8 cellular contexts compared by ENCODE assay signal in the genomic region with DNA sequence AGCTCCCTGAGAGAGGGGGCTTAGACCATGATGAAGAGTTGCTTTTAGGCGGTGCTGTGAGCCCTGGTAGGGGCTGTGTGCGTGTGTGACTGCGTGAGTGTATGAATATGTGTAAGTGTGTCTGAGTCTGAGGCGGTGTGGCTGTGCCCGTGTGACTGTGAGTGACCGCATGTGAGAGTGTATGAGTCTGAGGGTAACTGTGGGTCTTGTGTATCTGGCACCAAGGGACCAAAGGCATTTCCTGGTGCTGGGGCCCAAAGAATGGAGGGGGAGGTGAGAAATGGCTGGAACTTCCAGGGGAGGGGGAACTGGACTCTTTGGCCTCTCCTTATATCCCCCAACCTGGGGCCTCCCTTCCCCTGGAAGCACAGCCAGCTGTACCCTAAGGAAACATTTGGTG. TPM values are rescaled to one million over a fixed set of nuclear protein-coding genes. Genes with fewer than 3 reads are reported as not detected.
DNase-seq lines count a peak whose midpoint lies in the region; ATAC-seq, FAIRE-seq and TF ChIP-seq lines count a peak whose summit lies in the region.

No MANE protein-coding gene starts in this region.

- no peak overlapping the region for H3K4me3 Mint-ChIP-seq in stimulated activated memory B cell treated with anti-CD40 and anti-IgM and Interleukin-4, amounts not matched to agents 10 μg/mL and 1 μg/mL and 100 μg/mL, for 72 hours

- ATAC-seq in GM21526 (IDR thresholded peaks at IDR 0.05; ENCODE audit: low FRiP score, unreplicated experiment) (no peak), GM18907 (IDR thresholded peaks at IDR 0.05; ENCODE audit: unreplicated experiment) (no peak)
- ATAC-seq in stimulated activated memory B cell treated with anti-CD40 and anti-IgM and Interleukin-4, amounts not matched to agents 10 μg/mL and 1 μg/mL and 100 μg/mL, for 72 hours = no peak

- 0 out of 2 replicates have a peak, but pooled peaks cover 3% of the 10 kb centered on the region for H3K36me3 ChIP-seq in MM.1S (replicated peaks; ENCODE audit: insufficient read depth, low read length)
- H3K36me3 ChIP-seq in endothelial cell of umbilical vein (ENCODE audit: control insufficient read depth in 2 of 2, extremely low read depth in 1 of 2, insufficient read depth in 2 of 2, low read length in 2 of 2) = peaks cover 0 to 14% of the 10 kb centered on the region in 2 experiments
- no peaks in the 10 kb centered on the region for H3K36me3 ChIP-seq in ovary

- no TSS peak for BruUV-seq in endothelial cell of umbilical vein (replicated peaks; lab: Mats Ljungman, UMichigan)

- H3K4me1 Mint-ChIP-seq in stimulated activated memory B cell treated with anti-CD40 and anti-IgM and Interleukin-4, amounts not matched to agents 10 μg/mL and 1 μg/mL and 100 μg/mL, for 72 hours = peaks cover 31% of the 10 kb centered on the region

- H3K79me2 ChIP-seq in MM.1S (ENCODE audit: low read length) (peaks cover 10% of the 10 kb centered on the region), endothelial cell of umbilical vein (ENCODE audit: control insufficient read depth, insufficient read depth, low read length) (no peaks in the 10 kb centered on the region)

- H3K9ac ChIP-seq in MM.1S (ENCODE audit: low read length) (no peak overlapping the region), endothelial cell of umbilical vein (replicated peaks; ENCODE audit: extremely low read depth, insufficient read depth, low read length) (no peak overlapping the region)

- peaks cover 2% of the 10 kb centered on the region; the same call in 1 of the 2 replicates for H3K4me1 ChIP-seq in MM.1S (ENCODE audit: low read length)
- peaks cover 23% of the 10 kb centered on the region for H3K4me1 ChIP-seq in endothelial cell of umbilical vein (ENCODE audit: control insufficient read depth, extremely low read depth, insufficient read depth, low read length)
- peaks cover 38% of the 10 kb centered on the region for H3K4me1 ChIP-seq in ovary (ENCODE audit: insufficient read depth)

- peaks cover 15% of the 10 kb centered on the region for H3K36me3 Mint-ChIP-seq in stimulated activated memory B cell treated with anti-CD40 and anti-IgM and Interleukin-4, amounts not matched to agents 10 μg/mL and 1 μg/mL and 100 μg/mL, for 72 hours

- no peak overlapping the region for H3K27ac ChIP-seq in MM.1S (ENCODE audit: low read length)
- no peak overlapping the region for H3K27ac ChIP-seq in endothelial cell of umbilical vein (ENCODE audit: insufficient read depth, low read depth, low read length)
- peak overlapping the region; percentile 71 to 81 for H3K27ac ChIP-seq in ovary

- dilution Hi-C loops in endothelial cell of umbilical vein (cut with MboI; ENCODE audit: extremely low pct_ligation_motif_present, low sequenced_read_pairs) = no loop called here

- POLR2A ChIA-PET in endothelial cell of umbilical vein (lab: Charles Lee) = no interaction called here

- peaks cover 4% of the 10 kb centered on the region; the same call in 1 of the 2 replicates for H3F3A ChIP-seq in MM.1S (ENCODE audit: insufficient read depth, low read length)

- no peak overlapping the region for H2AFZ ChIP-seq in MM.1S (ENCODE audit: low read length)
- H2AFZ ChIP-seq in endothelial cell of umbilical vein (ENCODE audit: low read depth, low read length) = peak overlapping the region; percentile 10

- no peaks in the 10 kb centered on the region for H3K9me3 Mint-ChIP-seq in stimulated activated memory B cell treated with anti-CD40 and anti-IgM and Interleukin-4, amounts not matched to agents 10 μg/mL and 1 μg/mL and 100 μg/mL, for 72 hours

- no peaks in the 10 kb centered on the region for H3K9me3 ChIP-seq in MM.1S (replicated peaks; ENCODE audit: insufficient read depth, low read length)
- H3K9me3 ChIP-seq in endothelial cell of umbilical vein (replicated peaks; ENCODE audit: control insufficient read depth, insufficient read depth, low read length) = no peaks in the 10 kb centered on the region
- H3K9me3 ChIP-seq in ovary = no peaks in the 10 kb centered on the region

- TF ChIP-seq EP300 in ovary (IDR thresholded peaks at IDR 0.05) = no peak

- H4K20me1 ChIP-seq in MM.1S (ENCODE audit: insufficient read depth, low read length) (no peaks in the 10 kb centered on the region), endothelial cell of umbilical vein (replicated peaks; ENCODE audit: control insufficient read depth, extremely low read depth, insufficient read depth, low read length) (no peaks in the 10 kb centered on the region)

- DNase-seq in AG08395 (ENCODE audit: low spot score) (peak; percentile 66), MM.1S (no peak), endothelial cell of umbilical vein (ENCODE audit: low read depth, low spot score) (peak; percentile 32), ovary (peak in 2 of 5 donors; percentile 37 to 46), DMS79 treated with DMSO at 0.1 percent for 48 hours (lab: John Stamatoyannopoulos, UW) (no peak)

- H3K4me2 ChIP-seq in MM.1S (ENCODE audit: low read depth, low read length) = peak overlapping the region; percentile 64; the same call in 1 of the 2 replicates
- peak overlapping the region; percentile 44 for H3K4me2 ChIP-seq in endothelial cell of umbilical vein (ENCODE audit: insufficient read depth, low read length)

- FAIRE-seq in endothelial cell of umbilical vein (lab: Jason Lieb, UNC) = peak; percentile 61

- TF ChIP-seq CTCF in MM.1S (IDR thresholded peaks at IDR 0.05; ENCODE audit: low read length) (no peak), endothelial cell of umbilical vein (IDR thresholded peaks at IDR 0.05; ENCODE audit: extremely low read depth in 1 of 2, insufficient read depth in 1 of 2, low read depth in 1 of 2, low read length in 2 of 2) (no peak), ovary (IDR thresholded peaks at IDR 0.05) (no peak)

- TF ChIP-seq POLR2A in endothelial cell of umbilical vein (IDR thresholded peaks at IDR 0.05; ENCODE audit: low read depth, low read length) (no peak), ovary (IDR thresholded peaks at IDR 0.05) (no peak)

- H3K4me3 ChIP-seq in MM.1S (ENCODE audit: low read length) = no peak overlapping the region
- H3K4me3 ChIP-seq in endothelial cell of umbilical vein (replicated peaks in 1 of 3; ENCODE audit: insufficient read depth in 1 of 3, low read depth in 1 of 3, low read length in 3 of 3) = no peak overlapping the region
- no peak overlapping the region for H3K4me3 ChIP-seq in ovary

- CTCF ChIA-PET in endothelial cell of umbilical vein (lab: Charles Lee) = interaction anchor here (2.2 kb wide), 1 partner anchor 12 kb away, joined by 7 read pairs; no protein-coding TSS in a partner anchor

- intact Hi-C loops in endothelial cell of umbilical vein (cut with micrococcal nuclease) = no loop called here
- intact Hi-C loops in ovary (cut with DNase I) = no loop called here

- 45 to 55% (median 48%) methylated on average over 6 of the region's 6 CpGs for WGBS in ovary, 3 donors

- H3K27ac Mint-ChIP-seq in stimulated activated memory B cell treated with anti-CD40 and anti-IgM and Interleukin-4, amounts not matched to agents 10 μg/mL and 1 μg/mL and 100 μg/mL, for 72 hours = no peak overlapping the region

- no peaks in the 10 kb centered on the region for H3K9me1 ChIP-seq in endothelial cell of umbilical vein (replicated peaks; ENCODE audit: control insufficient read depth, extremely low read depth, insufficient read depth, low read length)

- H3K27me3 ChIP-seq in MM.1S (replicated peaks; ENCODE audit: insufficient read depth, low read length) (no peaks in the 10 kb centered on the region), endothelial cell of umbilical vein (ENCODE audit: control insufficient read depth in 2 of 2, insufficient read depth in 2 of 2, low read length in 2 of 2) (no peaks in the 10 kb centered on the region), ovary (no peaks in the 10 kb centered on the region)

- no peaks in the 10 kb centered on the region for H3K27me3 Mint-ChIP-seq in stimulated activated memory B cell treated with anti-CD40 and anti-IgM and Interleukin-4, amounts not matched to agents 10 μg/mL and 1 μg/mL and 100 μg/mL, for 72 hours

- H3K9me2 ChIP-seq in MM.1S (replicated peaks; ENCODE audit: insufficient read depth, low read length) = no peaks in the 10 kb centered on the region

RNA-seq across cellular contexts. Expression of gene IL11RA, which starts 1.1 kb away (rescaled TPM):
- total RNA-seq in endothelial cell of umbilical vein (13.6 and 15.3 TPM in 2 replicates), ovary (10 to 100 TPM; 17.3 to 54.3 (median 35.8) TPM)
- polyA plus RNA-seq in endothelial cell of umbilical vein (18.6 and 22.5 TPM in 2 replicates), ovary (10 to 100 TPM; 25.4 to 40.2 TPM)
- polyA plus RNA-seq in endothelial cell of umbilical vein (2011; cell fraction: cytosol; rRNA removed) = 7.2 and 10.3 TPM in 2 replicates
- 49.6 and 67.6 TPM in 2 replicates for polyA plus RNA-seq in endothelial cell of umbilical vein (2011; cell fraction: nucleus; rRNA removed)
- 5.0 and 9.8 TPM in 2 replicates for polyA plus RNA-seq in endothelial cell of umbilical vein (2012)
- polyA minus RNA-seq in endothelial cell of umbilical vein = 6.8 and 10.8 TPM in 2 replicates
- polyA minus RNA-seq in endothelial cell of umbilical vein (2011; cell fraction: cytosol; rRNA and poly(A)+ RNA removed) = 2.8 TPM
- polyA minus RNA-seq in endothelial cell of umbilical vein (2011; cell fraction: nucleus; rRNA and poly(A)+ RNA removed) = 12.5 and 16.8 TPM in 2 replicates

RNA-seq across cellular contexts. Expression of gene GALT, which starts 6.7 kb away (rescaled TPM):
- total RNA-seq in endothelial cell of umbilical vein (30.0 and 36.6 TPM in 2 replicates), ovary (10 to 100 TPM; 33.1 to 63.3 (median 45.2) TPM)
- polyA plus RNA-seq in endothelial cell of umbilical vein (58.5 and 61.3 TPM in 2 replicates), ovary (10 to 100 TPM; 43.7 to 48.9 TPM)
- 22.5 and 25.6 TPM in 2 replicates for polyA plus RNA-seq in endothelial cell of umbilical vein (2011; cell fraction: cytosol; rRNA removed)
- 240 and 284 TPM in 2 replicates for polyA plus RNA-seq in endothelial cell of umbilical vein (2011; cell fraction: nucleus; rRNA removed)
- 23.6 and 34.5 TPM in 2 replicates for polyA plus RNA-seq in endothelial cell of umbilical vein (2012)
- 29.7 and 32.3 TPM in 2 replicates for polyA minus RNA-seq in endothelial cell of umbilical vein
- polyA minus RNA-seq in endothelial cell of umbilical vein (2011; cell fraction: cytosol; rRNA and poly(A)+ RNA removed) = 8.6 TPM
- 41.9 and 46.0 TPM in 2 replicates for polyA minus RNA-seq in endothelial cell of umbilical vein (2011; cell fraction: nucleus; rRNA and poly(A)+ RNA removed)

RNA-seq across cellular contexts. Expression of gene CCL27, which starts 9.3 kb away (rescaled TPM):
- total RNA-seq in endothelial cell of umbilical vein = not detected in 2 replicates
- not detected in 2 replicates for polyA plus RNA-seq in endothelial cell of umbilical vein
- polyA plus RNA-seq in endothelial cell of umbilical vein (2011; cell fraction: cytosol; rRNA removed) = not detected in 2 replicates
- polyA plus RNA-seq in endothelial cell of umbilical vein (2011; cell fraction: nucleus; rRNA removed) = not detected in 2 replicates
- not detected in 2 replicates for polyA plus RNA-seq in endothelial cell of umbilical vein (2012)
- not detected in 2 replicates for polyA minus RNA-seq in endothelial cell of umbilical vein
- polyA minus RNA-seq in endothelial cell of umbilical vein (2011; cell fraction: cytosol; rRNA and poly(A)+ RNA removed) = not detected
- not detected in 2 replicates for polyA minus RNA-seq in endothelial cell of umbilical vein (2011; cell fraction: nucleus; rRNA and poly(A)+ RNA removed)
- 1 to 10 TPM in 1 of 7 donors, under 1 TPM in 3, not detected in 3; 0.48 to 1.1 (median 0.69) TPM for total RNA-seq in ovary
- polyA plus RNA-seq in ovary = under 1 TPM in 1 of 2 donors, not detected in 1; 0.21 TPM

RNA-seq across cellular contexts. Expression of gene SIGMAR1, which starts 15.5 kb away (rescaled TPM):
- total RNA-seq in endothelial cell of umbilical vein (74.1 and 81.2 TPM in 2 replicates), ovary (10 to 100 TPM; 47.2 to 73.9 (median 54.3) TPM)
- polyA plus RNA-seq in endothelial cell of umbilical vein (78.4 and 83.5 TPM in 2 replicates), ovary (10 to 100 TPM; 52.7 to 92.4 TPM)
- 93.9 and 95.3 TPM in 2 replicates for polyA plus RNA-seq in endothelial cell of umbilical vein (2011; cell fraction: cytosol; rRNA removed)
- polyA plus RNA-seq in endothelial cell of umbilical vein (2011; cell fraction: nucleus; rRNA removed) = 24.7 and 27.2 TPM in 2 replicates
- polyA plus RNA-seq in endothelial cell of umbilical vein (2012) = 80.0 and 89.4 TPM in 2 replicates
- polyA minus RNA-seq in endothelial cell of umbilical vein = 61.6 and 63.3 TPM in 2 replicates
- 98.6 TPM for polyA minus RNA-seq in endothelial cell of umbilical vein (2011; cell fraction: cytosol; rRNA and poly(A)+ RNA removed)
- polyA minus RNA-seq in endothelial cell of umbilical vein (2011; cell fraction: nucleus; rRNA and poly(A)+ RNA removed) = 15.2 and 20.8 TPM in 2 replicates

RNA-seq across cellular contexts. Expression of gene ARID3C, which starts 24.3 kb away (rescaled TPM):
- total RNA-seq in endothelial cell of umbilical vein (not detected in 2 replicates), ovary (under 1 TPM in 1 of 7 donors, not detected in 6; 0.40 TPM)
- polyA plus RNA-seq in endothelial cell of umbilical vein (not detected in 2 replicates), ovary (under 1 TPM in 1 of 2 donors, not detected in 1; 0.07 TPM)
- polyA plus RNA-seq in endothelial cell of umbilical vein (2011; cell fraction: cytosol; rRNA removed) = 0.06 TPM in 1 of 2 replicates, not detected in the other
- not detected in 2 replicates for polyA plus RNA-seq in endothelial cell of umbilical vein (2011; cell fraction: nucleus; rRNA removed)
- polyA plus RNA-seq in endothelial cell of umbilical vein (2012) = not detected in 2 replicates
- not detected in 2 replicates for polyA minus RNA-seq in endothelial cell of umbilical vein
- 0.72 TPM for polyA minus RNA-seq in endothelial cell of umbilical vein (2011; cell fraction: cytosol; rRNA and poly(A)+ RNA removed)
- polyA minus RNA-seq in endothelial cell of umbilical vein (2011; cell fraction: nucleus; rRNA and poly(A)+ RNA removed) = not detected in 2 replicates

Comparison
In these comparisons a context has a peak if more than half of its experiments do, and no peak if none do; other contexts are left out.
1. DNase-seq: peak in AG08395 (single experiment) and endothelial cell of umbilical vein (single experiment); none in MM.1S (single experiment) and DMS79 treated with DMSO at 0.1 percent for 48 hours (single experiment).
2. H3K27ac ChIP-seq: peak in ovary (2 of 2); none in MM.1S (single experiment) and endothelial cell of umbilical vein (single experiment).